Comparison of ENCODE assay signal across 17 cellular contexts in the genomic region with DNA sequence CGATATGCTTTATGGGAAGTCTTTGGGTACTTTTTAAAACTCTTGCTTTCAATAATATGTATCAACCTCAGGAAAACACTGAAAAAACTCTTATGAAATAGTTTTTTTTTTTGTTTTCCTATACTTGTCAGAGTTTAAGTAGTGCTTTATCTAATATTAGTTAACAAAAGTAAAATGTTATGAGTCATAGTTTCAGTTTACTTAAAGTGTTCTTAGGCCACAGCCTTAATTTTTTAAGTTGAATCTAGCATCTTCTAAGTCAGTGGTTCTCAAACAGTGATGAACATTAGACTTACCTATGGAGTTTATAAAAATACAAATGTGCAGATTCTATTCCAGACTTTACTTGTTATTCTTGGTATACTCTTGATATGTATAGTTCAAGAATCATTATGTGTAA. TPM values are rescaled to one million over a fixed set of nuclear protein-coding genes. Genes with fewer than 3 reads are reported as not detected.
"Had no signal": no experiment of that assay in that cellular context is flagged by ENCODE, and none has a peak within 500 bp of the region (broad histone marks: within the 10 kb centered on the region; RNA-seq: fewer than 3 reads in every experiment).

No MANE protein-coding gene starts in this region.

- H3K9me3 ChIP-seq: psoas muscle, stomach, transverse colon had no signal

- H3K4me1 ChIP-seq: psoas muscle, stomach, transverse colon had no signal

- H3K79me2 ChIP-seq: hepatocyte had no signal

- H3K4me3 ChIP-seq: hepatocyte, psoas muscle, stomach, thoracic aorta, transverse colon had no signal

- H3K36me3 ChIP-seq: stomach, thoracic aorta, transverse colon had no signal

- H3K27me3 ChIP-seq: hepatocyte, stomach, transverse colon had no signal

- H3K4me2 ChIP-seq: hepatocyte had no signal

- H3K27ac ChIP-seq: hepatocyte, psoas muscle, stomach, thoracic aorta, transverse colon had no signal

- DNase-seq: endodermal cell; erythroblast; foreskin melanocyte; head of caudate nucleus; left colon; naive thymus-derived CD4-positive, alpha-beta T cell; nephron progenitor cell; psoas muscle; small intestine; stimulated activated CD4-positive, alpha-beta T cell treated with anti-CD3 and anti-CD28 coated beads, Interleukin-12 subunit alpha, Interleukin-12 subunit beta, amount 100 ng/mL, for 4 hours; stimulated activated naive CD4-positive, alpha-beta T cell; stomach; substantia nigra; transverse colon had no signal

- ATAC-seq: left colon; naive thymus-derived CD4-positive, alpha-beta T cell; psoas muscle had no signal

- H2AFZ ChIP-seq: hepatocyte had no signal

RNA-seq across cellular contexts. Expression of a gene that starts 26.3 kb away (rescaled TPM):
- total RNA-seq: endothelial cell of umbilical vein; naive thymus-derived CD4-positive, alpha-beta T cell had no signal
- polyA plus RNA-seq: endothelial cell of umbilical vein; naive thymus-derived CD4-positive, alpha-beta T cell had no signal
